24 cellular contexts compared by ENCODE assay signal in genomic region chr11:14609902-14610301, GRCh38.
"Had no signal": no experiment of that assay in that cellular context is flagged by ENCODE, and none has a peak within 500 bp of the region (broad histone marks: within the 10 kb centered on the region; RNA-seq: fewer than 3 reads in every experiment).

No MANE protein-coding gene starts in this region.

- H3K27me3 ChIP-seq: colonic mucosa, neural progenitor cell, pancreas, tibial artery, upper lobe of left lung, uterus had no signal

- H3K4me2 ChIP-seq: neural progenitor cell had no signal

- H3K4me3 Mint-ChIP-seq: endodermal cell; natural killer cell treated with Interleukin-12 subunit alpha and Interleukin-12 subunit beta and Interleukin-15 and Interleukin-18, amount 100 ng/mL, for 72 hours; neural progenitor cell; stimulated activated memory B cell treated with anti-CD40 and anti-IgM and Interleukin-4, amounts not matched to agents 10 μg/mL and 1 μg/mL and 100 μg/mL, for 72 hours; stimulated activated naive CD8-positive, alpha-beta T cell treated with anti-CD3 and anti-CD28 coated beads, Interleukin-15, Interleukin-2, amounts not matched to agents 100 ng/mL and 50 ng/mL, for 24 hours had no signal

- H3K27ac Mint-ChIP-seq: endodermal cell; neural progenitor cell; progenitor cell of endocrine pancreas; stimulated activated memory B cell treated with anti-CD40 and anti-IgM and Interleukin-4, amounts not matched to agents 10 μg/mL and 1 μg/mL and 100 μg/mL, for 72 hours; stimulated activated naive CD8-positive, alpha-beta T cell treated with anti-CD3 and anti-CD28 coated beads, Interleukin-15, Interleukin-2, amounts not matched to agents 100 ng/mL and 50 ng/mL, for 24 hours had no signal

- DNase-seq: colonic mucosa; dermis blood vessel endothelial cell; endodermal cell; erythroblast; foreskin melanocyte; head of caudate nucleus; hippocampal formation; left colon; mucosa of descending colon; occipital lobe; pancreas; right cardiac atrium; spleen; stimulated activated CD4-positive, alpha-beta T cell treated with anti-CD3 and anti-CD28 coated beads, Interleukin-15, amount 100 ng/mL, for 24 hours; stimulated activated CD4-positive, alpha-beta T cell treated with anti-CD3 and anti-CD28 coated beads, Interleukin-1b, Interleukin-23, amount 100 ng/mL, for 48 hours; stimulated activated CD4-positive, alpha-beta T cell treated with anti-CD3 and anti-CD28 coated beads, Interleukin-4, amount 100 ng/mL, for 24 hours; tibial artery; upper lobe of left lung; uterus had no signal

- H3K4me3 ChIP-seq: colonic mucosa, mucosa of descending colon, neural progenitor cell, pancreas, spleen, tibial artery, upper lobe of left lung, uterus had no signal

- H3K4me1 Mint-ChIP-seq: neural progenitor cell; stimulated activated memory B cell treated with anti-CD40 and anti-IgM and Interleukin-4, amounts not matched to agents 10 μg/mL and 1 μg/mL and 100 μg/mL, for 72 hours had no signal

- H3K9ac ChIP-seq: neural progenitor cell had no signal

- H2AFZ ChIP-seq: neural progenitor cell had no signal

- ATAC-seq: left colon; mucosa of descending colon; natural killer cell treated with Interleukin-12 subunit alpha and Interleukin-12 subunit beta and Interleukin-15 and Interleukin-18, amount 100 ng/mL, for 72 hours; pancreas; right cardiac atrium; stimulated activated memory B cell treated with anti-CD40 and anti-IgM and Interleukin-4, amounts not matched to agents 10 μg/mL and 1 μg/mL and 100 μg/mL, for 72 hours had no signal

- H3K9me3 Mint-ChIP-seq: stimulated activated naive CD8-positive, alpha-beta T cell treated with anti-CD3 and anti-CD28 coated beads, Interleukin-15, Interleukin-2, amounts not matched to agents 100 ng/mL and 50 ng/mL, for 24 hours had no signal

- H3K4me1 ChIP-seq: colonic mucosa, neural progenitor cell, tibial artery, upper lobe of left lung, uterus had no signal

- H3K27me3 Mint-ChIP-seq: natural killer cell treated with Interleukin-12 subunit alpha and Interleukin-12 subunit beta and Interleukin-15 and Interleukin-18, amount 100 ng/mL, for 72 hours; progenitor cell of endocrine pancreas; stimulated activated memory B cell treated with anti-CD40 and anti-IgM and Interleukin-4, amounts not matched to agents 10 μg/mL and 1 μg/mL and 100 μg/mL, for 72 hours; stimulated activated naive CD8-positive, alpha-beta T cell treated with anti-CD3 and anti-CD28 coated beads, Interleukin-15, Interleukin-2, amounts not matched to agents 100 ng/mL and 50 ng/mL, for 24 hours had no signal

- H3K27ac ChIP-seq: colonic mucosa, neural progenitor cell, pancreas, spleen, tibial artery, upper lobe of left lung, uterus had no signal
